ENCODE assay signal across 1 cellular context in the genomic region with DNA sequence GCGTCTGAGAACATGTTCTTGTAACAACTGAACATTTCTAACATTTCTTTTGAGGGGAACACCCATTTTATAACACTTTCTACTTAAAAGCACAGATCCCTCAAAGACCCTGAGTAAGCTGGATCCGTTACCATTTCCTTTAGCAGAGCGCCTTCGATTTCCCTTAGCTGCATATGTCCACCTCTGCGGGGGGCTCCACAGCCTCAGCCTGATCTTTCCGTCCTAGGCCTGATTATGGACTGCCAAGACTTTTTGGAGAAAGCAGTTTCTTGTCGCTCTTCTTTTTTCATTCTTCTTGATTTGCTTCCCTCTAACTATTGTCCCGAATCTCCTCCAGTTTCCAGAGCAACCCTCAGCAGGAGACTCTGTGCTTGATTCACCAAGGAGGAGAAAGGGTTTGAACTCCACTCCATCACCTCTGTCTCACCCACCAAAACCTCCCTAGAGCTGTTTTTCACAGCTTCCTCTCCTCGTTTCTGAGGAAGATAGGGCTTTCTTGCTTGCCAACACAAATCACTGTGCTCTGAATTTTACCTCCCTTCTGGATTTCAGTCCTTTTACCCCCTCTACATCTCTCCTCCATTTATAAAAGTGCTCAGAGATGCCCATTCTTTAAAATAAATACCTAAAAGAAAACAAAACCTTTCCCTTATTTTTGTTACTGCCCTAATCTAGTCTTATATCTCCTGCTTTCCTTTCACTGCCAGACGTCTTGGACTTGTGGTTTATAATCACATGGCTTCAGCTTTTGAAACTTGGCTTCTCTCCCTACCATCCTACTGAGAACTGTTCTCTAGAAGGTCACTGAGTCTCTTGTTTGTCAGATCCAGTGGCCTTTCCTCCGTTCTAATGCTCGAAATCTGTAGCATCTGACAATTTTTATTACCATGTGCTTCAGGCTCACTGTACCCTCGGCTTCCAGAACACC.
TF ChIP-seq lines count a peak whose summit lies in the region.

No MANE protein-coding gene starts in this region.

TF ChIP-seq in K562, 482 proteins besides CTCF, POLR2A, EP300 and RAD21 (continued from another document):
- 0 out of 4 replicates have a peak, but pooled peaks of 1 of the 2 experiments have one; percentile 23 for TF ChIP-seq TBL1XR1 (IDR thresholded peaks at IDR 0.05; ENCODE audit: low read length in 2 of 2)
